ENCODE assay signal across 8 cellular contexts in the genomic region with DNA sequence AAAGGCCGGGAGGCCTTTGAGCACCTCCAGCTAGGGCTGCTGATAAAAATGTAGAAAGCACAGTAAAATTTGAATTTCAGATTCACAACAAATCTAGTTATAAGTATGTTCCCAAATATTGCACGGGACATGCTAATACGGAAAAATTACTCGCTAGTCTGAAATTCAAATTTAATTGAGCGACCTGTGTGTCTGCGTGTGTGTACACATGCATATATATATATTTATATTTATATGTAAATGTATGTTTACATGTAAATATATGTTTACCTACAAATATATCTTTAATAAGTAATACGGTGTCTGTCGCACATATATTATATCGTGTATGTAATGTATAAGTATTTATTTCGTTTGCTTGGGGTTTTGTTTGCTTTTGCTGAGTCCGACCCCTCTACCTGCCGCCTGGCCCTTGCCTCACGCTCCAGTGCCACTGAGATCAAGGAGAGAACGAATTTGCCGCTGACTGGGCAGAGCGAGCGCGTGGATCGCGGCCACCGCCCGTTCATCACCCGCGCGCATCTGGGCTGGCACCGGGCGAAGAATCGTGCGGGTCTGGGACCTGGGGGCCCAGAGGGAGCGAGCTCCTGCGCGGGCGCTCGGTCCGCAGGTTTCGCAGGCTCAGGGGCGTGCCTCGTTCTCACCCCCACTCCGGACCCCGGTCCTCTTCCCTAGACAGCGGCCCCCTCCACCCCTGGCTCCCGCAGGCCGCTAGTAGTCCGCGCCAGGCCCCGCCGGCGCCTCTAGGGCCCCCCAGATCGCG. TPM values are rescaled to one million over a fixed set of nuclear protein-coding genes. Genes with fewer than 3 reads are reported as not detected.
DNase-seq lines count a peak whose midpoint lies in the region; ATAC-seq and TF ChIP-seq lines count a peak whose summit lies in the region.

No MANE protein-coding gene starts in this region.

- no peak for TF ChIP-seq RAD21 in liver (IDR thresholded peaks at IDR 0.05)

- peaks cover 12% of the 10 kb centered on the region for H3K36me3 Mint-ChIP-seq in T-helper 2 cell treated with Interferon-gamma antibody and Interleukin-4, amounts not matched to agents 5 μg/mL and 100 μg/mL, for 36 hours (ENCODE audit: low read depth)
- H3K36me3 Mint-ChIP-seq in activated naive CD8-positive, alpha-beta T cell: peaks cover 4% of the 10 kb centered on the region

- peak overlapping the region; percentile 82 for H3K4me3 Mint-ChIP-seq in T-helper 2 cell treated with Interferon-gamma antibody and Interleukin-4, amounts not matched to agents 5 μg/mL and 100 μg/mL, for 36 hours
- peak overlapping the region; percentile 87 for H3K4me3 Mint-ChIP-seq in activated naive CD8-positive, alpha-beta T cell

- 13% methylated on average over 50 of the region's 50 CpGs for WGBS in liver

- TF ChIP-seq CTCF in liver (IDR thresholded peaks at IDR 0.05; ENCODE audit: low read depth, low read length, missing input control): no peak

- H3K4me1 Mint-ChIP-seq in T-helper 2 cell treated with Interferon-gamma antibody and Interleukin-4, amounts not matched to agents 5 μg/mL and 100 μg/mL, for 36 hours (ENCODE audit: low read depth): peaks cover 17% of the 10 kb centered on the region
- H3K4me1 Mint-ChIP-seq in activated naive CD8-positive, alpha-beta T cell (ENCODE audit: low read depth): peaks cover 25% of the 10 kb centered on the region

- H3K4me3 ChIP-seq in liver (ENCODE audit: low read depth in 1 of 3, low read length in 3 of 3): peak overlapping the region in 2 of 3 donors; percentile 85 to 97
- H3K4me3 ChIP-seq in subcutaneous abdominal adipose tissue (ENCODE audit: low read depth in 1 of 5, low read length in 5 of 5): peak overlapping the region; percentile 35 to 95 (median 78)

- H3K4me1 ChIP-seq in liver (ENCODE audit: control insufficient read depth in 4 of 4, insufficient read depth in 4 of 4, low read length in 3 of 4): peaks cover 20 to 27% (median 23%) of the 10 kb centered on the region in 4 donors
- H3K4me1 ChIP-seq in subcutaneous abdominal adipose tissue (ENCODE audit: control insufficient read depth in 5 of 5, insufficient read depth in 5 of 5, low read length in 5 of 5): peaks cover 6 to 42% (median 33%) of the 10 kb centered on the region in 5 donors

- H3K9me3 ChIP-seq in liver (ENCODE audit: control insufficient read depth in 4 of 4, low read length in 3 of 4) (no peaks in the 10 kb centered on the region), subcutaneous abdominal adipose tissue (ENCODE audit: control insufficient read depth in 5 of 5, low read length in 5 of 5) (no peaks in the 10 kb centered on the region)

- no peaks in the 10 kb centered on the region for H3K9me3 Mint-ChIP-seq in T-helper 2 cell treated with Interferon-gamma antibody and Interleukin-4, amounts not matched to agents 5 μg/mL and 100 μg/mL, for 36 hours
- no peaks in the 10 kb centered on the region for H3K9me3 Mint-ChIP-seq in activated naive CD8-positive, alpha-beta T cell (ENCODE audit: low read depth)

- peaks cover 6 to 16% (median 9%) of the 10 kb centered on the region in 4 donors for H3K36me3 ChIP-seq in liver (ENCODE audit: control insufficient read depth in 4 of 4, insufficient read depth in 3 of 4, low read depth in 1 of 4, low read length in 3 of 4)
- H3K36me3 ChIP-seq in subcutaneous abdominal adipose tissue (ENCODE audit: control insufficient read depth in 5 of 5, insufficient read depth in 5 of 5, low read length in 5 of 5): peaks cover 3 to 21% (median 19%) of the 10 kb centered on the region in 5 donors

- no peak for ATAC-seq in GM21390 (IDR thresholded peaks at IDR 0.05; ENCODE audit: unreplicated experiment)

- H3K27ac ChIP-seq in liver (ENCODE audit: low read depth in 1 of 2, low read length in 2 of 2) (no peak overlapping the region), subcutaneous abdominal adipose tissue (ENCODE audit: low read depth, low read length) (no peak overlapping the region)

- no peak for DNase-seq in T-helper 2 cell treated with Interferon-gamma antibody and Interleukin-4, amounts not matched to agents 5 μg/mL and 100 μg/mL, for 36 hours (ENCODE audit: low spot score)
- DNase-seq in T-helper 2 cell (no peak), NCI-H345 (lab: John Stamatoyannopoulos, UW) (no peak), NCI-H1436 (lab: John Stamatoyannopoulos, UW) (no peak)

- H3K27me3 ChIP-seq in liver (ENCODE audit: control insufficient read depth in 4 of 4, insufficient read depth in 4 of 4, low read length in 3 of 4): peaks cover 0 to 12% (median 6%) of the 10 kb centered on the region in 4 donors
- H3K27me3 ChIP-seq in subcutaneous abdominal adipose tissue (ENCODE audit: control insufficient read depth in 5 of 5, insufficient read depth in 4 of 5, low read length in 5 of 5): peaks cover 33 to 43% (median 35%) of the 10 kb centered on the region in 5 donors

- H3K9ac ChIP-seq in liver (ENCODE audit: low read depth in 1 of 2, low read length in 2 of 2) (no peak overlapping the region), subcutaneous abdominal adipose tissue (ENCODE audit: low read length in 5 of 5) (no peak overlapping the region)

- H3K27me3 Mint-ChIP-seq in T-helper 2 cell treated with Interferon-gamma antibody and Interleukin-4, amounts not matched to agents 5 μg/mL and 100 μg/mL, for 36 hours (ENCODE audit: low read depth): peaks cover 33% of the 10 kb centered on the region
- peaks cover 15% of the 10 kb centered on the region for H3K27me3 Mint-ChIP-seq in activated naive CD8-positive, alpha-beta T cell

- H3K27ac Mint-ChIP-seq in T-helper 2 cell treated with Interferon-gamma antibody and Interleukin-4, amounts not matched to agents 5 μg/mL and 100 μg/mL, for 36 hours: no peak overlapping the region
- H3K27ac Mint-ChIP-seq in activated naive CD8-positive, alpha-beta T cell: peak overlapping the region; percentile 73

TF ChIP-seq in liver, 16 proteins besides CTCF, POLR2A, EP300 and RAD21:
- TF ChIP-seq, protein P1, sequence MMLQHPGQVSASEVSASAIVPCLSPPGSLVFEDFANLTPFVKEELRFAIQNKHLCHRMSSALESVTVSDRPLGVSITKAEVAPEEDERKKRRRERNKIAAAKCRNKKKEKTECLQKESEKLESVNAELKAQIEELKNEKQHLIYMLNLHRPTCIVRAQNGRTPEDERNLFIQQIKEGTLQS (IDR thresholded peaks at IDR 0.05): no peak
- TF ChIP-seq HNF4A (conservative IDR thresholded peaks at IDR 0.05) (no peak), YY1 (IDR thresholded peaks at IDR 0.05) (no peak), FOXA1 (IDR thresholded peaks at IDR 0.05) (no peak), GABPA (IDR thresholded peaks at IDR 0.05 in 1 of 2, conservative IDR thresholded peaks at IDR 0.05 in 1 of 2) (no peak), FOXA2 (IDR thresholded peaks at IDR 0.05) (no peak), NR2F2 (IDR thresholded peaks at IDR 0.05) (no peak), EGR1 (IDR thresholded peaks at IDR 0.05; ENCODE audit: low read depth in 2 of 2) (no peak)
- TF ChIP-seq, protein P2, sequence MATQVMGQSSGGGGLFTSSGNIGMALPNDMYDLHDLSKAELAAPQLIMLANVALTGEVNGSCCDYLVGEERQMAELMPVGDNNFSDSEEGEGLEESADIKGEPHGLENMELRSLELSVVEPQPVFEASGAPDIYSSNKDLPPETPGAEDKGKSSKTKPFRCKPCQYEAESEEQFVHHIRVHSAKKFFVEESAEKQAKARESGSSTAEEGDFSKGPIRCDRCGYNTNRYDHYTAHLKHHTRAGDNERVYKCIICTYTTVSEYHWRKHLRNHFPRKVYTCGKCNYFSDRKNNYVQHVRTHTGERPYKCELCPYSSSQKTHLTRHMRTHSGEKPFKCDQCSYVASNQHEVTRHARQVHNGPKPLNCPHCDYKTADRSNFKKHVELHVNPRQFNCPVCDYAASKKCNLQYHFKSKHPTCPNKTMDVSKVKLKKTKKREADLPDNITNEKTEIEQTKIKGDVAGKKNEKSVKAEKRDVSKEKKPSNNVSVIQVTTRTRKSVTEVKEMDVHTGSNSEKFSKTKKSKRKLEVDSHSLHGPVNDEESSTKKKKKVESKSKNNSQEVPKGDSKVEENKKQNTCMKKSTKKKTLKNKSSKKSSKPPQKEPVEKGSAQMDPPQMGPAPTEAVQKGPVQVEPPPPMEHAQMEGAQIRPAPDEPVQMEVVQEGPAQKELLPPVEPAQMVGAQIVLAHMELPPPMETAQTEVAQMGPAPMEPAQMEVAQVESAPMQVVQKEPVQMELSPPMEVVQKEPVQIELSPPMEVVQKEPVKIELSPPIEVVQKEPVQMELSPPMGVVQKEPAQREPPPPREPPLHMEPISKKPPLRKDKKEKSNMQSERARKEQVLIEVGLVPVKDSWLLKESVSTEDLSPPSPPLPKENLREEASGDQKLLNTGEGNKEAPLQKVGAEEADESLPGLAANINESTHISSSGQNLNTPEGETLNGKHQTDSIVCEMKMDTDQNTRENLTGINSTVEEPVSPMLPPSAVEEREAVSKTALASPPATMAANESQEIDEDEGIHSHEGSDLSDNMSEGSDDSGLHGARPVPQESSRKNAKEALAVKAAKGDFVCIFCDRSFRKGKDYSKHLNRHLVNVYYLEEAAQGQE (IDR thresholded peaks at IDR 0.05): no peak

RNA-seq across cellular contexts. Expression of a gene that starts 0.5 kb away (rescaled TPM):
- 10 to 100 TPM; 10.7 to 14.6 TPM for total RNA-seq in liver
- 1 to 10 TPM; 7.6 to 9.4 TPM for polyA plus RNA-seq in liver

RNA-seq across cellular contexts. Expression of a gene that starts 1.9 kb away (rescaled TPM):
- under 1 TPM; 0.08 to 0.19 TPM for total RNA-seq in liver
- polyA plus RNA-seq in liver: under 1 TPM; 0.18 to 0.29 TPM

RNA-seq across cellular contexts. Expression of a gene that starts 25.6 kb away (rescaled TPM):
- total RNA-seq in liver: 10 to 100 TPM; 29.3 to 42.5 TPM
- polyA plus RNA-seq in liver: 10 to 100 TPM; 45.3 to 51.0 TPM

RNA-seq across cellular contexts. Expression of a gene that starts 39.1 kb away (rescaled TPM):
- total RNA-seq in liver: 10 to 100 TPM in 1 of 2 donors, 1 to 10 TPM in 1; 4.6 to 11.0 TPM
- 1 to 10 TPM; 1.3 to 3.4 TPM for polyA plus RNA-seq in liver
